In genomic region chr1:190479028-190479427, GRCh38 we compare ENCODE assay signal across 10 cellular contexts. TPM values are rescaled to one million over a fixed set of nuclear protein-coding genes. Genes with fewer than 3 reads are reported as not detected.
DNase-seq lines count a peak whose midpoint lies in the region; ATAC-seq and TF ChIP-seq lines count a peak whose summit lies in the region.
"Had no signal": no experiment of that assay in that cellular context is flagged by ENCODE, and none has a peak within 500 bp of the region (broad histone marks: within the 10 kb centered on the region; RNA-seq: fewer than 3 reads in every experiment).

No MANE protein-coding gene starts in this region.

- peaks cover 36 to 52% of the 10 kb centered on the region in 2 donors for H3K27me3 Mint-ChIP-seq in stimulated activated naive B cell treated with anti-CD40 and anti-IgM and Interleukin-4, amounts not matched to agents 10 μg/mL and 1 μg/mL and 100 μg/mL, for 72 hours

- POLR2A ChIA-PET in SK-N-SH (lab: Yijun Ruan, JAX) (no interaction called here), OCI-LY7 (lab: Charles Lee) (no interaction called here)

- H3K79me2 ChIP-seq in SK-N-SH (ENCODE audit: insufficient read depth) = no peaks in the 10 kb centered on the region
- H3K79me2 ChIP-seq in OCI-LY7 (ENCODE audit: insufficient read depth, low read depth, low read length) = no peaks in the 10 kb centered on the region

- intact Hi-C loops in OCI-LY7 (cut with micrococcal nuclease; ENCODE audit: unreplicated experiment) = no loop called here

- CTCF ChIA-PET in SK-N-SH (lab: Yijun Ruan, JAX) (interaction anchor here (1.0 to 1.2 kb wide), 2 partner anchors 10 to 19 kb away, joined by 3 read pairs; no protein-coding TSS in a partner anchor), OCI-LY7 (lab: Charles Lee; ENCODE audit: unreplicated experiment) (no interaction called here)

- H3F3A ChIP-seq in SK-N-SH (replicated peaks; ENCODE audit: insufficient read depth) = peaks cover 4% of the 10 kb centered on the region

- H4K20me1 ChIP-seq in SK-N-SH (ENCODE audit: insufficient read depth) (no peaks in the 10 kb centered on the region), OCI-LY7 (ENCODE audit: insufficient read depth, low read length) (no peaks in the 10 kb centered on the region)

- no peak for ATAC-seq in stimulated activated naive B cell treated with anti-CD40 and anti-IgM and Interleukin-4, amounts not matched to agents 10 μg/mL and 1 μg/mL and 100 μg/mL, for 72 hours (replicated peaks)
- no peak for ATAC-seq in GM19035 (IDR thresholded peaks at IDR 0.05; ENCODE audit: unreplicated experiment)
- ATAC-seq: activated naive CD8-positive, alpha-beta T cell treated with anti-CD3 and anti-CD28 coated beads, Interleukin-2, amount 50 U/mL, for 24 hours had no signal

- H3K9ac ChIP-seq in HUES64 (ENCODE audit: low read depth, low read length) (peak overlapping the region; percentile 44; the same call in 1 of the 2 replicates), SK-N-SH (no peak overlapping the region)

- H3K9me2 ChIP-seq in SK-N-SH (no peaks in the 10 kb centered on the region), OCI-LY7 (ENCODE audit: insufficient read depth, low read length) (no peaks in the 10 kb centered on the region)

- no peak for TF ChIP-seq EP300 in SK-N-SH (IDR thresholded peaks at IDR 0.05; ENCODE audit: borderline replicate concordance in 1 of 2, low read depth in 1 of 2, low read length in 1 of 2)

- DNase-seq in SK-N-SH = no peak
- DNase-seq in iPS DF 6.9 (ENCODE audit: low read depth, low spot score) = no peak
- no peak for DNase-seq in stimulated activated naive B cell treated with anti-CD40 and anti-IgM and Interleukin-4, amounts not matched to agents 10 μg/mL and 1 μg/mL and 100 μg/mL, for 72 hours
- no peak for DNase-seq in OCI-LY7 (ENCODE audit: low spot score)
- DNase-seq in activated CD4-positive, alpha-beta T cell treated with anti-CD3 and anti-CD28 coated beads for 1 hour = no peak
- DNase-seq in MV-4-11 (lab: John Stamatoyannopoulos, UW) = no peak
- DNase-seq: activated naive CD8-positive, alpha-beta T cell treated with anti-CD3 and anti-CD28 coated beads, Interleukin-2, amount 50 U/mL, for 24 hours had no signal

- H2AFZ ChIP-seq in SK-N-SH (ENCODE audit: low read depth) (peak overlapping the region; percentile 91), OCI-LY7 (ENCODE audit: low read length) (no peak overlapping the region)

- no peak for TF ChIP-seq RAD21 in SK-N-SH (IDR thresholded peaks at IDR 0.05; ENCODE audit: low read length)

- no peak for TF ChIP-seq CTCF in SK-N-SH (IDR thresholded peaks at IDR 0.05)
- no peak for TF ChIP-seq CTCF in OCI-LY7 (conservative IDR thresholded peaks at IDR 0.05; ENCODE audit: low read length)

- H3K4me1 ChIP-seq in HUES64 (ENCODE audit: insufficient read depth, low read length) (peaks cover 34% of the 10 kb centered on the region), SK-N-SH (ENCODE audit: control insufficient read depth in 1 of 2, insufficient read depth in 2 of 2, low read depth in 1 of 2, low read length in 1 of 2) (peaks cover 0 to 6% of the 10 kb centered on the region in 2 experiments; a peak in 2 of 4 replicates), iPS DF 6.9 (ENCODE audit: control insufficient read depth, insufficient read depth, low read length) (no peaks in the 10 kb centered on the region; the same call in 1 of the 2 replicates), OCI-LY7 (ENCODE audit: insufficient read depth, low read length, poor library complexity, severe bottlenecking) (no peaks in the 10 kb centered on the region)
- H3K4me1 ChIP-seq: SJSA1 had no signal

- H3K4me1 Mint-ChIP-seq in stimulated activated naive B cell treated with anti-CD40 and anti-IgM and Interleukin-4, amounts not matched to agents 10 μg/mL and 1 μg/mL and 100 μg/mL, for 72 hours = peaks cover 9 to 17% of the 10 kb centered on the region in 2 donors
- H3K4me1 Mint-ChIP-seq: activated naive CD8-positive, alpha-beta T cell treated with anti-CD3 and anti-CD28 coated beads, Interleukin-2, amount 50 U/mL, for 24 hours had no signal

- WGBS in HUES64 = 0% methylated on average over 1 of the region's 4 CpGs
- 21% methylated on average over 4 of the region's 4 CpGs for WGBS in SK-N-SH (ENCODE audit: low lambda C conversion rate)
- no CpG with 5 or more reads among the region's 4 CpGs for WGBS in iPS DF 6.9 (ENCODE audit: insufficient coverage, insufficient read length)

- no peaks in the 10 kb centered on the region for H3K9me3 ChIP-seq in HUES64 (ENCODE audit: insufficient read depth, low read depth, low read length)
- no peaks in the 10 kb centered on the region for H3K9me3 ChIP-seq in SK-N-SH
- H3K9me3 ChIP-seq in iPS DF 6.9 (ENCODE audit: control insufficient read depth, insufficient read depth, low read length) = no peaks in the 10 kb centered on the region
- H3K9me3 ChIP-seq in OCI-LY7 (ENCODE audit: low read length) = no peaks in the 10 kb centered on the region
- H3K9me3 ChIP-seq: SJSA1 had no signal

- no peaks in the 10 kb centered on the region for H3K36me3 ChIP-seq in HUES64 (ENCODE audit: insufficient read depth, low read length)
- no peaks in the 10 kb centered on the region for H3K36me3 ChIP-seq in SK-N-SH (replicated peaks in 1 of 2; ENCODE audit: control insufficient read depth in 1 of 2, insufficient read depth in 2 of 2, low read length in 1 of 2)
- no peaks in the 10 kb centered on the region for H3K36me3 ChIP-seq in iPS DF 6.9 (ENCODE audit: control insufficient read depth, insufficient read depth, low read length)
- H3K36me3 ChIP-seq in OCI-LY7 (ENCODE audit: insufficient read depth, low read length) = no peaks in the 10 kb centered on the region
- H3K36me3 ChIP-seq: SJSA1 had no signal

- BruUV-seq in OCI-LY7 (replicated peaks; lab: Mats Ljungman, UMichigan) = no TSS peak

- no peaks in the 10 kb centered on the region for H3K36me3 Mint-ChIP-seq in stimulated activated naive B cell treated with anti-CD40 and anti-IgM and Interleukin-4, amounts not matched to agents 10 μg/mL and 1 μg/mL and 100 μg/mL, for 72 hours

- H3K4me3 ChIP-seq in HUES64 (ENCODE audit: low read length) = peak overlapping the region; percentile 83
- H3K4me3 ChIP-seq in SK-N-SH (ENCODE audit: low read depth in 2 of 2, low read length in 1 of 2) = peak overlapping the region; percentile 56 to 72
- peak overlapping the region; percentile 80; the same call in 1 of the 2 replicates for H3K4me3 ChIP-seq in iPS DF 6.9 (ENCODE audit: low read length)
- no peak overlapping the region for H3K4me3 ChIP-seq in OCI-LY7 (ENCODE audit: low read depth, low read length, poor library complexity, severe bottlenecking)
- H3K4me3 ChIP-seq: SJSA1 had no signal

- H3K4me2 ChIP-seq in SK-N-SH = peak overlapping the region; percentile 74
- no peak overlapping the region for H3K4me2 ChIP-seq in OCI-LY7 (ENCODE audit: low read length)

- peak overlapping the region; percentile 17 for H3K27ac Mint-ChIP-seq in stimulated activated naive B cell treated with anti-CD40 and anti-IgM and Interleukin-4, amounts not matched to agents 10 μg/mL and 1 μg/mL and 100 μg/mL, for 72 hours
- H3K27ac Mint-ChIP-seq: activated naive CD8-positive, alpha-beta T cell treated with anti-CD3 and anti-CD28 coated beads, Interleukin-2, amount 50 U/mL, for 24 hours had no signal

- H3K4me3 Mint-ChIP-seq in stimulated activated naive B cell treated with anti-CD40 and anti-IgM and Interleukin-4, amounts not matched to agents 10 μg/mL and 1 μg/mL and 100 μg/mL, for 72 hours = no peak overlapping the region
- H3K4me3 Mint-ChIP-seq: activated naive CD8-positive, alpha-beta T cell treated with anti-CD3 and anti-CD28 coated beads, Interleukin-2, amount 50 U/mL, for 24 hours had no signal

- H3K27me3 ChIP-seq in HUES64 (ENCODE audit: insufficient read depth, low read length) (peaks cover 44% of the 10 kb centered on the region), SK-N-SH (ENCODE audit: insufficient read depth) (no peaks in the 10 kb centered on the region), iPS DF 6.9 (ENCODE audit: control insufficient read depth, insufficient read depth, low read length) (peaks cover 11% of the 10 kb centered on the region; the same call in 1 of the 2 replicates)
- H3K27me3 ChIP-seq: SJSA1 had no signal

- H3K9me3 Mint-ChIP-seq in stimulated activated naive B cell treated with anti-CD40 and anti-IgM and Interleukin-4, amounts not matched to agents 10 μg/mL and 1 μg/mL and 100 μg/mL, for 72 hours = no peaks in the 10 kb centered on the region

- H3K27ac ChIP-seq in HUES64 (ENCODE audit: low read depth, low read length) = peak overlapping the region; percentile 45; the same call in 1 of the 2 replicates
- no peak overlapping the region for H3K27ac ChIP-seq in SK-N-SH (ENCODE audit: low read depth in 2 of 2, low read length in 1 of 2)
- no peak overlapping the region for H3K27ac ChIP-seq in iPS DF 6.9 (ENCODE audit: low read length)
- H3K27ac ChIP-seq in OCI-LY7 (ENCODE audit: low read depth, low read length, poor library complexity, severe bottlenecking) = no peak overlapping the region
- H3K27ac ChIP-seq: SJSA1 had no signal

TF ChIP-seq in SK-N-SH, 30 proteins besides CTCF, POLR2A, EP300 and RAD21 (continues in another document):
- TF ChIP-seq GATA2 (CRISPR knock-in tag; IDR thresholded peaks at IDR 0.05) (no peak), FOXM1 (IDR thresholded peaks at IDR 0.05; ENCODE audit: low read depth) (no peak), JUND (IDR thresholded peaks at IDR 0.05) (no peak), TEAD4 (IDR thresholded peaks at IDR 0.05; ENCODE audit: borderline replicate concordance, insufficient read depth) (no peak)
- TF ChIP-seq, protein P1, sequence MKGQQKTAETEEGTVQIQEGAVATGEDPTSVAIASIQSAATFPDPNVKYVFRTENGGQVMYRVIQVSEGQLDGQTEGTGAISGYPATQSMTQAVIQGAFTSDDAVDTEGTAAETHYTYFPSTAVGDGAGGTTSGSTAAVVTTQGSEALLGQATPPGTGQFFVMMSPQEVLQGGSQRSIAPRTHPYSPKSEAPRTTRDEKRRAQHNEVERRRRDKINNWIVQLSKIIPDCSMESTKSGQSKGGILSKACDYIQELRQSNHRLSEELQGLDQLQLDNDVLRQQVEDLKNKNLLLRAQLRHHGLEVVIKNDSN (IDR thresholded peaks at IDR 0.05; ENCODE audit: borderline replicate concordance, low read depth) = no peak
- TF ChIP-seq, protein P2, sequence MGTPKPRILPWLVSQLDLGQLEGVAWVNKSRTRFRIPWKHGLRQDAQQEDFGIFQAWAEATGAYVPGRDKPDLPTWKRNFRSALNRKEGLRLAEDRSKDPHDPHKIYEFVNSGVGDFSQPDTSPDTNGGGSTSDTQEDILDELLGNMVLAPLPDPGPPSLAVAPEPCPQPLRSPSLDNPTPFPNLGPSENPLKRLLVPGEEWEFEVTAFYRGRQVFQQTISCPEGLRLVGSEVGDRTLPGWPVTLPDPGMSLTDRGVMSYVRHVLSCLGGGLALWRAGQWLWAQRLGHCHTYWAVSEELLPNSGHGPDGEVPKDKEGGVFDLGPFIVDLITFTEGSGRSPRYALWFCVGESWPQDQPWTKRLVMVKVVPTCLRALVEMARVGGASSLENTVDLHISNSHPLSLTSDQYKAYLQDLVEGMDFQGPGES (IDR thresholded peaks at IDR 0.05; ENCODE audit: low read depth, low read length) = no peak

RNA-seq across cellular contexts. Expression of gene BRINP3, which starts 1.4 kb away (rescaled TPM):
- not detected for polyA plus RNA-seq in HUES64 (2013, experiment 1 of 2)
- 0.32 TPM for polyA plus RNA-seq in HUES64 (2013, experiment 2 of 2)
- polyA plus RNA-seq in SK-N-SH (2012; rRNA removed) = not detected in 2 replicates
- 0.03 TPM in 1 of 2 replicates, not detected in the other for polyA plus RNA-seq in SK-N-SH (2012; cell fraction: cytosol; rRNA removed)
- polyA plus RNA-seq in SK-N-SH (2012; cell fraction: nucleus; rRNA removed) = not detected in 2 replicates
- total RNA-seq in OCI-LY7 (2014; rRNA removed; shearing (Covaris generic)) = not detected in 2 replicates
- not detected in 2 replicates for total RNA-seq in OCI-LY7 (2022)
- total RNA-seq: SJSA1 had no signal
